Comparison of ENCODE assay signal across 21 cellular contexts in the genomic region with DNA sequence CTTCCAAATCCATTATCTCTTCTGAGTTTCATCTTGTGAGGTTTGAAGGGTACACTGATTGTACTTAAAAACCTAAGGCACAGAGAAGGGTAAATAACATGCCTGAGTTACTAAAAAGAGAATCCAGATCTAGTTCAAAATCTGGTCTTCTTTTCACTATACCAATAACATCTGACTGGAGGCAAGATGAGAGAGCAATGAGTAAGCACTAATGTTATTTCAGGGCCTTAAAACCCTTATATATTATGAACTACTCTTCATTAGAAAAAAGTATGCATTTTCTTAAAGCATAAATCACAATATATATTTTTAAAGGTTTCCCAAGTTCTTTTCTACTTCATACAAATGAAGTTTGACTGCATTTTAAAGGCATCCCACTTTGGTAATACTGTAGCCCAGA.
"Had no signal": no experiment of that assay in that cellular context is flagged by ENCODE, and none has a peak within 500 bp of the region (broad histone marks: within the 10 kb centered on the region; RNA-seq: fewer than 3 reads in every experiment).

No MANE protein-coding gene starts in this region.

- H3K4me3 Mint-ChIP-seq: activated B cell treated with CpG ODN at 0.5 μM for 24 hours; activated CD4-positive, alpha-beta T cell treated with anti-CD3 and anti-CD28 coated beads, Interleukin-2, amount 10 ng/mL, durations not matched to agents 24 days and 14 days; activated naive CD8-positive, alpha-beta T cell; activated T-cell treated with anti-CD3 and anti-CD28 coated beads, Interleukin-2, amount 50 U/mL, for 4 hours; T-helper 17 cell had no signal

- DNase-seq: activated B cell treated with CpG ODN at 0.5 μM for 24 hours; activated CD4-positive, alpha-beta T cell treated with anti-CD3 and anti-CD28 coated beads for 1 hour; activated CD4-positive, alpha-beta T cell treated with anti-CD3 and anti-CD28 coated beads, Interleukin-2, amount 10 ng/mL, durations not matched to agents 24 days and 14 days; activated CD4-positive, alpha-beta T cell treated with anti-CD3 and anti-CD28 coated beads, Interleukin-2, amount 50 U/mL, for 48 hours; activated CD8-positive, alpha-beta memory T cell treated with anti-CD3 and anti-CD28 coated beads for 24 hours; activated effector memory CD4-positive, alpha-beta T cell treated with anti-CD3 and anti-CD28 coated beads, Interleukin-2, amount 50 U/mL, for 16 hours; activated naive CD4-positive, alpha-beta T cell treated with Interleukin-2 at 50 U/mL for 16 hours; activated T-cell treated with anti-CD3 and anti-CD28 coated beads, Interleukin-2, amount 50 U/mL, for 4 hours; cerebellar nuclear complex; KG1; NCI-H1048; NCI-H146; NCI-H1930; NCI-H2171; NCI-H226; NCI-H510A treated with DMSO at 0.1 percent for 48 hours; SHP77; T-helper 17 cell; T-helper 9 cell had no signal

- H3K27ac Mint-ChIP-seq: activated B cell treated with CpG ODN at 0.5 μM for 24 hours; activated CD4-positive, alpha-beta T cell treated with anti-CD3 and anti-CD28 coated beads, Interleukin-2, amount 10 ng/mL, durations not matched to agents 24 days and 14 days; activated naive CD8-positive, alpha-beta T cell; T-helper 17 cell had no signal

- H3K27me3 ChIP-seq: SJSA1 had no signal

- H3K9me3 ChIP-seq: SJSA1 had no signal

- H3K4me3 ChIP-seq: SJSA1 had no signal

- H3K4me1 Mint-ChIP-seq: T-helper 17 cell had no signal

- ATAC-seq: activated T-cell treated with anti-CD3 and anti-CD28 coated beads, Interleukin-2, amount 50 U/mL, for 4 hours; T-helper 17 cell had no signal

- H3K27ac ChIP-seq: SJSA1 had no signal

- H3K9me3 Mint-ChIP-seq: activated B cell treated with CpG ODN at 0.5 μM for 24 hours; activated CD4-positive, alpha-beta T cell treated with anti-CD3 and anti-CD28 coated beads, Interleukin-2, amount 10 ng/mL, durations not matched to agents 24 days and 14 days; activated T-cell treated with anti-CD3 and anti-CD28 coated beads, Interleukin-2, amount 50 U/mL, for 4 hours had no signal

- H3K27me3 Mint-ChIP-seq: activated B cell treated with CpG ODN at 0.5 μM for 24 hours; activated CD4-positive, alpha-beta T cell treated with anti-CD3 and anti-CD28 coated beads, Interleukin-2, amount 10 ng/mL, durations not matched to agents 24 days and 14 days; activated naive CD8-positive, alpha-beta T cell; T-helper 17 cell had no signal
